Comparison of ENCODE assay signal across 1 cellular context in genomic region chr17:61416211-61416539, GRCh38.
TF ChIP-seq lines count a peak whose summit lies in the region.

No MANE protein-coding gene starts in this region.

TF ChIP-seq in H1, 55 proteins besides CTCF, POLR2A, EP300 and RAD21 (continued from another document):
- TF ChIP-seq TAF7 (optimal IDR thresholded peaks at IDR 0.05; ENCODE audit: borderline replicate concordance, low read depth, low read length) (no peak), CTBP2 (IDR thresholded peaks at IDR 0.05; ENCODE audit: borderline replicate concordance, insufficient read depth, insufficient read length, low read length) (no peak), SP1 (IDR thresholded peaks at IDR 0.05; ENCODE audit: low read depth, low read length) (no peak), RNF2 (IDR thresholded peaks at IDR 0.05; ENCODE audit: borderline replicate concordance, low read depth, low read length, missing control alignments, poor library complexity, severe bottlenecking) (peak; percentile 22)
TF ChIP-seq in H1: peak in this region for 1.
